In genomic region chr4:2806392-2807355, GRCh38 we compare ENCODE assay signal across 8 cellular contexts. TPM values are rescaled to one million over a fixed set of nuclear protein-coding genes. Genes with fewer than 3 reads are reported as not detected.
DNase-seq lines count a peak whose midpoint lies in the region; ATAC-seq and TF ChIP-seq lines count a peak whose summit lies in the region.

No MANE protein-coding gene starts in this region.

- H3K4me1 Mint-ChIP-seq in nephron progenitor cell = peaks cover 34% of the 10 kb centered on the region

- DNase-seq in Right ventricle myocardium inferior (ENCODE audit: missing footprints) (peak; percentile 81), cardiac septum (ENCODE audit: low spot score) (no peak), fibroblast of gingiva (ENCODE audit: low read depth) (peak; percentile 66), nephron progenitor cell (no peak), NCI-H1436 treated with DMSO at 0.1 percent for 48 hours (lab: John Stamatoyannopoulos, UW) (no peak)
- no peak for DNase-seq in activated naive CD4-positive, alpha-beta T cell treated with anti-CD3 and anti-CD28 coated beads, Interleukin-2, amount 50 U/mL, for 16 hours
- no peak for DNase-seq in stimulated activated CD4-positive, alpha-beta T cell treated with anti-CD3 and anti-CD28 coated beads, Interleukin-12 subunit alpha, Interleukin-12 subunit beta, amount 100 ng/mL, for 4 hours
- no peak for DNase-seq in central memory CD4-positive, alpha-beta T cell

- intact Hi-C loops in Right ventricle myocardium inferior (cut with DNase I) = loop anchor here (5.0 kb wide), 1 partner anchor 36 kb away; the partner anchor contains the start of gene ADD1
- intact Hi-C loops in cardiac septum (cut with DNase I) = no loop called here

- no peak overlapping the region for H3K4me3 Mint-ChIP-seq in nephron progenitor cell

- peak overlapping the region; percentile 17 for H3K27ac Mint-ChIP-seq in nephron progenitor cell

- TF ChIP-seq CTCF in nephron progenitor cell (IDR thresholded peaks at IDR 0.05) = no peak

- H3K27me3 Mint-ChIP-seq in nephron progenitor cell (ENCODE audit: low read depth, poor library complexity) = peaks cover 3% of the 10 kb centered on the region

- peak; percentile 57 for ATAC-seq in Right ventricle myocardium inferior

- H3K9me3 Mint-ChIP-seq in nephron progenitor cell = no peaks in the 10 kb centered on the region

- no peaks in the 10 kb centered on the region for H3K36me3 Mint-ChIP-seq in nephron progenitor cell (ENCODE audit: low read depth)

RNA-seq across cellular contexts. Expression of gene SH3BP2, which starts 13.8 kb away (rescaled TPM):
- 32.2 TPM for total RNA-seq in Right ventricle myocardium inferior
- 19.1 TPM for total RNA-seq in cardiac septum

RNA-seq across cellular contexts. Expression of gene ADD1, which starts 37.0 kb away (rescaled TPM):
- total RNA-seq in Right ventricle myocardium inferior = 231 TPM
- total RNA-seq in cardiac septum = 213 TPM

RNA-seq across cellular contexts. Expression of gene TNIP2, which starts 50.5 kb away (rescaled TPM):
- 29.6 TPM for total RNA-seq in Right ventricle myocardium inferior
- total RNA-seq in cardiac septum = 22.6 TPM

Comparison
In these comparisons a context has a peak if more than half of its experiments do, and no peak if none do; other contexts are left out.
1. DNase-seq: peak in Right ventricle myocardium inferior (single experiment) and fibroblast of gingiva (single experiment); none in cardiac septum (single experiment), nephron progenitor cell (single experiment), activated naive CD4-positive, alpha-beta T cell treated with anti-CD3 and anti-CD28 coated beads, Interleukin-2, amount 50 U/mL, for 16 hours (single experiment), NCI-H1436 treated with DMSO at 0.1 percent for 48 hours (single experiment), stimulated activated CD4-positive, alpha-beta T cell treated with anti-CD3 and anti-CD28 coated beads, Interleukin-12 subunit alpha, Interleukin-12 subunit beta, amount 100 ng/mL, for 4 hours (single experiment) and central memory CD4-positive, alpha-beta T cell (single experiment).